Comparison of ENCODE assay signal across 1 cellular context in genomic region chr3:32850636-32851035, GRCh38.
A peak's percentile ranks its signal among the peaks of the same experiment; 100 is the strongest.
TF ChIP-seq lines count a peak whose summit lies in the region.

No MANE protein-coding gene starts in this region.

TF ChIP-seq in K562, 482 proteins besides CTCF, POLR2A, EP300 and RAD21:
- TF ChIP-seq L3MBTL2 (IDR thresholded peaks at IDR 0.05) (no peak), NRF1 (conservative IDR thresholded peaks at IDR 0.05 in 1 of 2, IDR thresholded peaks at IDR 0.05 in 1 of 2) (no peak), EGR1 (conservative IDR thresholded peaks at IDR 0.05) (peak; percentile 73), RBM15 (IDR thresholded peaks at IDR 0.05; ENCODE audit: insufficient read depth, low read length) (no peak), COPS2 (conservative IDR thresholded peaks at IDR 0.05) (0 out of 2 replicates have a peak, but pooled peaks have one; percentile 56), ZBTB17 (CRISPR knock-in tag; IDR thresholded peaks at IDR 0.05) (no peak), ELF4 (CRISPR knock-in tag; IDR thresholded peaks at IDR 0.05) (no peak), GABPA (tag; conservative IDR thresholded peaks at IDR 0.05; ENCODE audit: low read depth) (no peak), RB1 (IDR thresholded peaks at IDR 0.05; ENCODE audit: low read depth) (no peak)
- TF ChIP-seq, protein P1, sequence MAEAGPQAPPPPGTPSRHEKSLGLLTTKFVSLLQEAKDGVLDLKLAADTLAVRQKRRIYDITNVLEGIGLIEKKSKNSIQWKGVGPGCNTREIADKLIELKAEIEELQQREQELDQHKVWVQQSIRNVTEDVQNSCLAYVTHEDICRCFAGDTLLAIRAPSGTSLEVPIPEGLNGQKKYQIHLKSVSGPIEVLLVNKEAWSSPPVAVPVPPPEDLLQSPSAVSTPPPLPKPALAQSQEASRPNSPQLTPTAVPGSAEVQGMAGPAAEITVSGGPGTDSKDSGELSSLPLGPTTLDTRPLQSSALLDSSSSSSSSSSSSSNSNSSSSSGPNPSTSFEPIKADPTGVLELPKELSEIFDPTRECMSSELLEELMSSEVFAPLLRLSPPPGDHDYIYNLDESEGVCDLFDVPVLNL (CRISPR knock-in tag; IDR thresholded peaks at IDR 0.05; ENCODE audit: low read depth) = no peak
- TF ChIP-seq, protein P2, sequence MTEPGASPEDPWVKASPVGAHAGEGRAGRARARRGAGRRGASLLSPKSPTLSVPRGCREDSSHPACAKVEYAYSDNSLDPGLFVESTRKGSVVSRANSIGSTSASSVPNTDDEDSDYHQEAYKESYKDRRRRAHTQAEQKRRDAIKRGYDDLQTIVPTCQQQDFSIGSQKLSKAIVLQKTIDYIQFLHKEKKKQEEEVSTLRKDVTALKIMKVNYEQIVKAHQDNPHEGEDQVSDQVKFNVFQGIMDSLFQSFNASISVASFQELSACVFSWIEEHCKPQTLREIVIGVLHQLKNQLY (CRISPR knock-in tag; conservative IDR thresholded peaks at IDR 0.05) = no peak
TF ChIP-seq in K562: peak in this region for 2.
